In the genomic region with DNA sequence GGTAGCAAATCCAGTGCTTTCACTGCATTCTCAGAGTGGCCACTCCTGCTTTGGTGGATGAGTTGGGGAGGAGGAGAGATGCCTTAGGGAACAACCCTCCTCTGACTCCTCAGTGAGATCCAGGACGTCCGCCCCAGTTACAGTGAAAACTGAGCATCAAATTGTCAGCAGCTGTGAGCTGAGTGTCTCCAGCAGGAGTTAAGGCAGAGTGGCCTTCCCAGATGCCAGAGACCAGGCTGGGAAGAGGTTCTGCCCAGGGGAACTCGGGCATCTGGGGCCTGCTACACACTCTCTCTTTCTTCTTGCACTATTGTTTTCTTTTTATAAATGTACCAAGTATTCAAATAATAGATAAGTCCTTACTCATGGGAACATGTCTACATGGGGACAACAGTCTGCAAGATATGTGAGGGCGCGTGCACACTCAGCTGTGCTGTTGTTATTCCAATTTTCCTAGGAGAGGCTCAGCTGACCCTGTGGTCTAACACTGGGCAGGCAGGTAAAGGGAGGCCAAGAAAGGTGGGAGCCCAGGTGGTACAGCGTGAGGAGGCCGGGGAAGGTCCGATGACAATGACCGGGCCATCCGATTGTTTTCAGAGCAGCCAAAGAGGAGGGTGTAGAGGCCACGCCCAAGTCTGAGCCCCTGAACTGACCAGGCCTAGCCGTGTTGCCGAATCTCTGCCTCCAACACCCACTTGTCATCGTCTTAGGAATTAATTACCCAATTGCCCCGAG, we compare ENCODE assay signal across 1 cellular context.
TF ChIP-seq lines count a peak whose summit lies in the region.

No MANE protein-coding gene starts in this region.

TF ChIP-seq in SK-N-SH treated with all-trans-retinoic acid at 6 μM for 48 hours, 23 proteins besides CTCF, POLR2A, EP300 and RAD21 (continued from another document):
- TF ChIP-seq TCF4 (CRISPR knock-in tag; IDR thresholded peaks at IDR 0.05; ENCODE audit: borderline replicate concordance) (no peak), ZNF70 (CRISPR knock-in tag; IDR thresholded peaks at IDR 0.05) (no peak), SNAI2 (CRISPR knock-in tag; IDR thresholded peaks at IDR 0.05) (no peak), ZNF8 (CRISPR knock-in tag; IDR thresholded peaks at IDR 0.05) (no peak), OSR1 (CRISPR knock-in tag; IDR thresholded peaks at IDR 0.05) (no peak), CSDC2 (CRISPR knock-in tag; IDR thresholded peaks at IDR 0.05) (no peak), GLIS3 (CRISPR knock-in tag; IDR thresholded peaks at IDR 0.05) (no peak)
- TF ChIP-seq, protein P1, sequence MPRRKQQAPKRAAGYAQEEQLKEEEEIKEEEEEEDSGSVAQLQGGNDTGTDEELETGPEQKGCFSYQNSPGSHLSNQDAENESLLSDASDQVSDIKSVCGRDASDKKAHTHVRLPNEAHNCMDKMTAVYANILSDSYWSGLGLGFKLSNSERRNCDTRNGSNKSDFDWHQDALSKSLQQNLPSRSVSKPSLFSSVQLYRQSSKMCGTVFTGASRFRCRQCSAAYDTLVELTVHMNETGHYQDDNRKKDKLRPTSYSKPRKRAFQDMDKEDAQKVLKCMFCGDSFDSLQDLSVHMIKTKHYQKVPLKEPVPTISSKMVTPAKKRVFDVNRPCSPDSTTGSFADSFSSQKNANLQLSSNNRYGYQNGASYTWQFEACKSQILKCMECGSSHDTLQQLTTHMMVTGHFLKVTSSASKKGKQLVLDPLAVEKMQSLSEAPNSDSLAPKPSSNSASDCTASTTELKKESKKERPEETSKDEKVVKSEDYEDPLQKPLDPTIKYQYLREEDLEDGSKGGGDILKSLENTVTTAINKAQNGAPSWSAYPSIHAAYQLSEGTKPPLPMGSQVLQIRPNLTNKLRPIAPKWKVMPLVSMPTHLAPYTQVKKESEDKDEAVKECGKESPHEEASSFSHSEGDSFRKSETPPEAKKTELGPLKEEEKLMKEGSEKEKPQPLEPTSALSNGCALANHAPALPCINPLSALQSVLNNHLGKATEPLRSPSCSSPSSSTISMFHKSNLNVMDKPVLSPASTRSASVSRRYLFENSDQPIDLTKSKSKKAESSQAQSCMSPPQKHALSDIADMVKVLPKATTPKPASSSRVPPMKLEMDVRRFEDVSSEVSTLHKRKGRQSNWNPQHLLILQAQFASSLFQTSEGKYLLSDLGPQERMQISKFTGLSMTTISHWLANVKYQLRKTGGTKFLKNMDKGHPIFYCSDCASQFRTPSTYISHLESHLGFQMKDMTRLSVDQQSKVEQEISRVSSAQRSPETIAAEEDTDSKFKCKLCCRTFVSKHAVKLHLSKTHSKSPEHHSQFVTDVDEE (CRISPR knock-in tag; IDR thresholded peaks at IDR 0.05): no peak
TF ChIP-seq in SK-N-SH treated with all-trans-retinoic acid at 6 μM for 48 hours: peak in this region for 0.
